Comparison of ENCODE assay signal across 8 cellular contexts in genomic region chr9:83708515-83709158, GRCh38. TPM values are rescaled to one million over a fixed set of nuclear protein-coding genes. Genes with fewer than 3 reads are reported as not detected.
A peak's percentile ranks its signal among the peaks of the same experiment; 100 is the strongest.
DNase-seq lines count a peak whose midpoint lies in the region; ATAC-seq and TF ChIP-seq lines count a peak whose summit lies in the region.

No MANE protein-coding gene starts in this region.

- peak; percentile 69 for TF ChIP-seq CTCF in GM10266 (IDR thresholded peaks at IDR 0.05; ENCODE audit: control insufficient read depth, insufficient read depth, low read depth, missing control alignments)
- peak; percentile 38 to 58 for TF ChIP-seq CTCF in GM23338 (conservative IDR thresholded peaks at IDR 0.05; ENCODE audit: low read depth in 2 of 2)
- TF ChIP-seq CTCF in WTC11 (IDR thresholded peaks at IDR 0.05), result no peak
- no peak for TF ChIP-seq CTCF in choroid plexus epithelial cell (conservative IDR thresholded peaks at IDR 0.05; ENCODE audit: low read depth, low read length)

- H3K27ac ChIP-seq in GM23338 (ENCODE audit: low read depth), result no peak overlapping the region

- peaks cover 37% of the 10 kb centered on the region for H3K79me2 ChIP-seq in GM23338 (replicated peaks; ENCODE audit: insufficient read depth)

- peak overlapping the region; percentile 100 for H3K27ac Mint-ChIP-seq in GM23338
- peak overlapping the region; percentile 96 for H3K27ac Mint-ChIP-seq in WTC11

- ATAC-seq in GM23338 (peak; percentile 56), WTC11 (peak; percentile 48)

- no peaks in the 10 kb centered on the region for H3K27me3 ChIP-seq in GM23338 (ENCODE audit: insufficient read depth)

- peaks cover 2% of the 10 kb centered on the region; the same call in 2 of the 3 replicates for H3K9me3 Mint-ChIP-seq in GM23338
- H3K9me3 Mint-ChIP-seq in WTC11, result peaks cover 6% of the 10 kb centered on the region

- H3K36me3 ChIP-seq in GM23338 (ENCODE audit: insufficient read depth), result no peaks in the 10 kb centered on the region

- H3K36me3 Mint-ChIP-seq in GM23338 (ENCODE audit: low read depth) (peaks cover 26% of the 10 kb centered on the region; the same call in 2 of the 3 replicates), WTC11 (peaks cover 20% of the 10 kb centered on the region)

- peak overlapping the region; percentile 75 for H3K4me2 ChIP-seq in GM23338

- H2AFZ ChIP-seq in GM23338, result peak overlapping the region; percentile 90

- H3K4me3 ChIP-seq in GM23338, result peak overlapping the region; percentile 65
- H3K4me3 ChIP-seq in choroid plexus epithelial cell (ENCODE audit: low read depth, low read length), result peak overlapping the region; percentile 96

- H4K20me1 ChIP-seq in GM23338 (replicated peaks; ENCODE audit: insufficient read depth), result peaks cover 18% of the 10 kb centered on the region

- CTCF ChIA-PET in WTC11 (lab: Charles Lee), result interaction anchor here (0.8 to 1.9 kb wide), 3 partner anchors 11 to 88 kb away, joined by 3 to 7 read pairs (median 5); no protein-coding TSS in a partner anchor

- H3K9me2 ChIP-seq in GM23338 (ENCODE audit: insufficient read depth), result no peaks in the 10 kb centered on the region

- H3K27me3 Mint-ChIP-seq in GM23338 (ENCODE audit: insufficient read depth, low read depth, poor library complexity), result no peaks in the 10 kb centered on the region
- H3K27me3 Mint-ChIP-seq in WTC11 (ENCODE audit: low read depth), result no peaks in the 10 kb centered on the region; the same call in none of the 2 replicates

- POLR2A ChIA-PET in WTC11 (lab: Charles Lee), result interaction anchor here (0.7 to 1.6 kb wide), 7 partner anchors 17 to 442 kb away, joined by 3 to 5 read pairs (median 3); partner anchors contain the start of genes IDNK and KIF27

- H3K4me1 Mint-ChIP-seq in GM23338, result peaks cover 11% of the 10 kb centered on the region
- H3K4me1 Mint-ChIP-seq in WTC11, result peaks cover 23% of the 10 kb centered on the region

- H3K4me1 ChIP-seq in GM23338 (ENCODE audit: insufficient read depth), result no peaks in the 10 kb centered on the region

- DNase-seq in GM10266 (ENCODE audit: extremely low spot score), result peak; percentile 78
- peak; percentile 62 for DNase-seq in GM23338 (ENCODE audit: low spot score)
- peak; percentile 42 to 46 for DNase-seq in Kasumi-1 (lab: John Stamatoyannopoulos, UW)
- peak; percentile 45 for DNase-seq in WTC11 (ENCODE audit: low spot score)
- peak; percentile 76 for DNase-seq in choroid plexus epithelial cell (ENCODE audit: low read depth)
- DNase-seq in left kidney (ENCODE audit: low read depth, low spot score), result peak; percentile 80
- DNase-seq in stimulated activated CD4-positive, alpha-beta T cell treated with anti-CD3 and anti-CD28 coated beads, Interleukin-2, amount 100 ng/mL, for 4 hours (ENCODE audit: low read depth), result peak; percentile 36
- no peak for DNase-seq in NCI-H1048 (lab: John Stamatoyannopoulos, UW)

- H3F3A ChIP-seq in GM23338 (replicated peaks; ENCODE audit: low read depth), result no peaks in the 10 kb centered on the region

- H3K4me3 Mint-ChIP-seq in GM23338 (peak overlapping the region; percentile 87), WTC11 (peak overlapping the region; percentile 90)

TF ChIP-seq in GM23338, 12 proteins besides CTCF, POLR2A, EP300 and RAD21:
- TF ChIP-seq POLR2AphosphoS5 (IDR thresholded peaks at IDR 0.05; ENCODE audit: low read depth) (no peak), CREB1 (CRISPR knock-in tag; IDR thresholded peaks at IDR 0.05; ENCODE audit: low read depth) (peak; percentile 57; the same call in 1 of the 2 replicates)
TF ChIP-seq in GM23338: peak in this region for 1.

TF ChIP-seq in WTC11, 78 proteins besides CTCF, POLR2A, EP300 and RAD21:
- peak; percentile 97 for TF ChIP-seq GABPB1 (CRISPR knock-in tag; IDR thresholded peaks at IDR 0.05)
- no peak for TF ChIP-seq JUN (CRISPR knock-in tag; IDR thresholded peaks at IDR 0.05)

RNA-seq across cellular contexts. Expression of gene UBQLN1, which starts 0.9 kb away (rescaled TPM):
- total RNA-seq in GM23338 (2014; rRNA removed; shearing (Covaris generic)), result 155 and 168 TPM in 2 replicates
- 78.2 and 90.5 TPM in 2 replicates for polyA plus RNA-seq in GM23338 (2016; fragmentation: Nextera tagmentation; extraction: Ambion mirVana)
- total RNA-seq in WTC11 (2021), result 103 to 110 TPM (median 105 TPM) in 3 replicates

Comparison
In these comparisons a context has a peak if more than half of its experiments do, and no peak if none do; other contexts are left out.
1. CTCF ChIP-seq: peak in GM10266 (single experiment) and GM23338 (2 of 2); none in WTC11 (single experiment) and choroid plexus epithelial cell (single experiment).